ENCODE assay signal across 1 cellular context in the genomic region with DNA sequence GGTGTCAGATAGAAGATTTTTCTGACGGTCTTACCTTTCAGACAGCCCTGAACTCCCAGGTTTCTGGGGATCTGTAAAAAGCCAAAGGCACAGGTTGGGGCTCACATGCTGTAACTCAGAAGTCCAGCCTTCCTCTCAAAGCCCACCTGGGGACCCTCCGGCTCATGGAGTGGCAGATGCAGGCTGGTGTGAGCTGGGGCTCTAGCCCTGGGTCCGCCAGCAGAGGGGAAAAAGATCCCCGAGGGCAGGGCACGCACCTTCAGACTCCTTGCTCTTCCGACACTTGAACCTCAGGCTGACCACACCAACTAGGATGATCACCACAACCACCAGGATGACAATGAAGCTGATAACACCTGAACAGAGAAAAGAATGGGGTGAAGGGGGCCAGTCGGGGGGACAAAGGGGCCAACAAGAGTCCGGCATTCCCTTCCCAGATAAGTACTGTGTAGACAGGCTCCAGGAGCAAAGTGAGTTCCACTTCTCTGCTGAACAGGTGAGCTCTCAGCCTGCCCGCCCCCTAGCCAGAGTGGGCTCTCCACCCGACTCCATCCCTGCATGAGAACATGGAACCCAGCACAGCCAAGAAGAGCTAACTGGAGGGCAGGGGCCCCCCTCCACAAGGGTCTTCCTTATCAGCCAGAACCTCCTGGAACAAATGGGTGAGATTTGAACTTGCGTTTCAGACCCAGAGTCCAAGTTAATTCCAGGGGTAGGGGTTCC.
TF ChIP-seq lines count a peak whose summit lies in the region.

No MANE protein-coding gene starts in this region.

TF ChIP-seq in GM12878, 131 proteins besides CTCF, POLR2A, EP300 and RAD21:
- TF ChIP-seq, protein P1, sequence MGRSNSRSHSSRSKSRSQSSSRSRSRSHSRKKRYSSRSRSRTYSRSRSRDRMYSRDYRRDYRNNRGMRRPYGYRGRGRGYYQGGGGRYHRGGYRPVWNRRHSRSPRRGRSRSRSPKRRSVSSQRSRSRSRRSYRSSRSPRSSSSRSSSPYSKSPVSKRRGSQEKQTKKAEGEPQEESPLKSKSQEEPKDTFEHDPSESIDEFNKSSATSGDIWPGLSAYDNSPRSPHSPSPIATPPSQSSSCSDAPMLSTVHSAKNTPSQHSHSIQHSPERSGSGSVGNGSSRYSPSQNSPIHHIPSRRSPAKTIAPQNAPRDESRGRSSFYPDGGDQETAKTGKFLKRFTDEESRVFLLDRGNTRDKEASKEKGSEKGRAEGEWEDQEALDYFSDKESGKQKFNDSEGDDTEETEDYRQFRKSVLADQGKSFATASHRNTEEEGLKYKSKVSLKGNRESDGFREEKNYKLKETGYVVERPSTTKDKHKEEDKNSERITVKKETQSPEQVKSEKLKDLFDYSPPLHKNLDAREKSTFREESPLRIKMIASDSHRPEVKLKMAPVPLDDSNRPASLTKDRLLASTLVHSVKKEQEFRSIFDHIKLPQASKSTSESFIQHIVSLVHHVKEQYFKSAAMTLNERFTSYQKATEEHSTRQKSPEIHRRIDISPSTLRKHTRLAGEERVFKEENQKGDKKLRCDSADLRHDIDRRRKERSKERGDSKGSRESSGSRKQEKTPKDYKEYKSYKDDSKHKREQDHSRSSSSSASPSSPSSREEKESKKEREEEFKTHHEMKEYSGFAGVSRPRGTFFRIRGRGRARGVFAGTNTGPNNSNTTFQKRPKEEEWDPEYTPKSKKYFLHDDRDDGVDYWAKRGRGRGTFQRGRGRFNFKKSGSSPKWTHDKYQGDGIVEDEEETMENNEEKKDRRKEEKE (IDR thresholded peaks at IDR 0.05), result no peak
- TF ChIP-seq, protein P2, sequence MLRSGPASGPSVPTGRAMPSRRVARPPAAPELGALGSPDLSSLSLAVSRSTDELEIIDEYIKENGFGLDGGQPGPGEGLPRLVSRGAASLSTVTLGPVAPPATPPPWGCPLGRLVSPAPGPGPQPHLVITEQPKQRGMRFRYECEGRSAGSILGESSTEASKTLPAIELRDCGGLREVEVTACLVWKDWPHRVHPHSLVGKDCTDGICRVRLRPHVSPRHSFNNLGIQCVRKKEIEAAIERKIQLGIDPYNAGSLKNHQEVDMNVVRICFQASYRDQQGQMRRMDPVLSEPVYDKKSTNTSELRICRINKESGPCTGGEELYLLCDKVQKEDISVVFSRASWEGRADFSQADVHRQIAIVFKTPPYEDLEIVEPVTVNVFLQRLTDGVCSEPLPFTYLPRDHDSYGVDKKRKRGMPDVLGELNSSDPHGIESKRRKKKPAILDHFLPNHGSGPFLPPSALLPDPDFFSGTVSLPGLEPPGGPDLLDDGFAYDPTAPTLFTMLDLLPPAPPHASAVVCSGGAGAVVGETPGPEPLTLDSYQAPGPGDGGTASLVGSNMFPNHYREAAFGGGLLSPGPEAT (IDR thresholded peaks at IDR 0.05; ENCODE audit: low read depth), result peak; percentile 1; the same call in 1 of the 2 replicates
- TF ChIP-seq MTA2 (IDR thresholded peaks at IDR 0.05; ENCODE audit: low read depth) (peak; percentile 5; the same call in 1 of the 2 replicates), IRF4 (IDR thresholded peaks at IDR 0.05; ENCODE audit: low read depth, low read length) (peak; percentile 6; the same call in 1 of the 2 replicates), IKZF2 (IDR thresholded peaks at IDR 0.05) (0 out of 4 replicates have a peak, but pooled peaks of 1 of the 2 experiments have one; percentile 8), IKZF1 (conservative IDR thresholded peaks at IDR 0.05) (peak; percentile 40; the same call in 1 of the 2 replicates), ETV6 (conservative IDR thresholded peaks at IDR 0.05 in 1 of 2, IDR thresholded peaks at IDR 0.05 in 1 of 2; ENCODE audit: borderline replicate concordance in 1 of 2, low read depth in 1 of 2) (no peak)
- TF ChIP-seq, protein P3, sequence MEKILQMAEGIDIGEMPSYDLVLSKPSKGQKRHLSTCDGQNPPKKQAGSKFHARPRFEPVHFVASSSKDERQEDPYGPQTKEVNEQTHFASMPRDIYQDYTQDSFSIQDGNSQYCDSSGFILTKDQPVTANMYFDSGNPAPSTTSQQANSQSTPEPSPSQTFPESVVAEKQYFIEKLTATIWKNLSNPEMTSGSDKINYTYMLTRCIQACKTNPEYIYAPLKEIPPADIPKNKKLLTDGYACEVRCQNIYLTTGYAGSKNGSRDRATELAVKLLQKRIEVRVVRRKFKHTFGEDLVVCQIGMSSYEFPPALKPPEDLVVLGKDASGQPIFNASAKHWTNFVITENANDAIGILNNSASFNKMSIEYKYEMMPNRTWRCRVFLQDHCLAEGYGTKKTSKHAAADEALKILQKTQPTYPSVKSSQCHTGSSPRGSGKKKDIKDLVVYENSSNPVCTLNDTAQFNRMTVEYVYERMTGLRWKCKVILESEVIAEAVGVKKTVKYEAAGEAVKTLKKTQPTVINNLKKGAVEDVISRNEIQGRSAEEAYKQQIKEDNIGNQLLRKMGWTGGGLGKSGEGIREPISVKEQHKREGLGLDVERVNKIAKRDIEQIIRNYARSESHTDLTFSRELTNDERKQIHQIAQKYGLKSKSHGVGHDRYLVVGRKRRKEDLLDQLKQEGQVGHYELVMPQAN (conservative IDR thresholded peaks at IDR 0.05), result 0 out of 2 replicates have a peak, but pooled peaks have one; percentile 2
TF ChIP-seq in GM12878: peak in this region for 6.
